Comparison of ENCODE assay signal across 23 cellular contexts in the genomic region with DNA sequence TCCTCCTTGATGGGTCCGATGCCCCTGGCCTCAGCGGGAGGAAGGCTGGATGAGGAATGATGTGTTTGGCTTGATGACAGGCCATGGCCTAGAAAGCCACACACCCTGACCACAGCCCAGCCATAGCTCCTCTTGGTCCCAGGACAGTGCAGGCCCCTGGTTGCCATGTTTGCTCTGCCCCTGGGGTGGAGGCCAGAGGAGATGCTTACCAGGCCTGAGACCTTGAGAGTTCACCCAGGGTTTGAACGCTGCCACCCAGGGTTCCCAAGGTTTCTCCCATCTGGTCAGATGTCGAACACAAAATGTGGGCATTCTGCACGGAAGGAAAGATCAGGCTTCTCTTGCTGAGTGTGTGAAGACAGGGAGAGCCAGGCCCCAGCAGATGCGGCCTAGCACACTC. TPM values are rescaled to one million over a fixed set of nuclear protein-coding genes. Genes with fewer than 3 reads are reported as not detected.
DNase-seq lines count a peak whose midpoint lies in the region; ATAC-seq, FAIRE-seq and TF ChIP-seq lines count a peak whose summit lies in the region.
"Had no signal": no experiment of that assay in that cellular context is flagged by ENCODE, and none has a peak within 500 bp of the region (broad histone marks: within the 10 kb centered on the region; RNA-seq: fewer than 3 reads in every experiment).

No MANE protein-coding gene starts in this region.

- H3K27me3 ChIP-seq in GM23338 (ENCODE audit: insufficient read depth) (no peaks in the 10 kb centered on the region), K562 (ENCODE audit: control insufficient read depth in 2 of 2, insufficient read depth in 2 of 2, low read length in 2 of 2) (no peaks in the 10 kb centered on the region)
- H3K27me3 ChIP-seq: BE2C, MG63 had no signal

- TF ChIP-seq CTCF in GM23338 (conservative IDR thresholded peaks at IDR 0.05; ENCODE audit: low read depth in 2 of 2) (no peak), K562 (IDR thresholded peaks at IDR 0.05 in 2 of 3, conservative IDR thresholded peaks at IDR 0.05 in 1 of 3; ENCODE audit: insufficient read depth in 2 of 3, low read depth in 1 of 3, low read length in 3 of 3) (no peak), osteocyte (IDR thresholded peaks at IDR 0.05) (no peak)

- H3K4me1 Mint-ChIP-seq in GM23338: peaks cover 18% of the 10 kb centered on the region
- H3K4me1 Mint-ChIP-seq in osteocyte (ENCODE audit: unreplicated experiment): peaks cover 3% of the 10 kb centered on the region

- H3K9me3 ChIP-seq in K562 (replicated peaks; ENCODE audit: control insufficient read depth, insufficient read depth, low read depth, low read length): no peaks in the 10 kb centered on the region
- H3K9me3 ChIP-seq: A549, BE2C, MG63 had no signal

- TF ChIP-seq RAD21 in K562 (CRISPR knock-in tag; conservative IDR thresholded peaks at IDR 0.05 in 1 of 2, IDR thresholded peaks at IDR 0.05 in 1 of 2): no peak

- peaks cover 6% of the 10 kb centered on the region for H3K9me1 ChIP-seq in K562 (ENCODE audit: control insufficient read depth, insufficient read depth, low read length)

- H3K36me3 ChIP-seq in GM23338 (ENCODE audit: insufficient read depth) (no peaks in the 10 kb centered on the region), K562 (ENCODE audit: control insufficient read depth, insufficient read depth, low read length) (no peaks in the 10 kb centered on the region; the same call in 2 of the 3 replicates)
- H3K36me3 ChIP-seq: BE2C, MG63 had no signal

- H3K36me3 Mint-ChIP-seq in GM23338 (ENCODE audit: low read depth) (peaks cover 26% of the 10 kb centered on the region), osteocyte (ENCODE audit: unreplicated experiment) (no peaks in the 10 kb centered on the region)

- H3K9me3 Mint-ChIP-seq in GM23338 (no peaks in the 10 kb centered on the region), osteocyte (ENCODE audit: unreplicated experiment) (no peaks in the 10 kb centered on the region)

- WGBS in K562 (ENCODE audit: insufficient coverage, low coverage, missing lambda C conversion rate): 79% methylated on average over 6 of the region's 6 CpGs

- no peak for TF ChIP-seq EP300 in K562 (IDR thresholded peaks at IDR 0.05; ENCODE audit: low read length)

- no peaks in the 10 kb centered on the region for H3K79me2 ChIP-seq in GM23338 (replicated peaks; ENCODE audit: insufficient read depth)
- H3K79me2 ChIP-seq in K562 (ENCODE audit: control insufficient read depth, insufficient read depth, low read length): peaks cover 12% of the 10 kb centered on the region; the same call in 2 of the 3 replicates

- DNase-seq in GM23338 (ENCODE audit: low spot score) (no peak), K562 (ENCODE audit: extremely low read depth in 1 of 4, low spot score in 3 of 4) (no peak), islet precursor cell (peak; percentile 32), osteocyte (ENCODE audit: extremely low spot score, unreplicated experiment) (peak; percentile 56), GF-D8 (lab: John Stamatoyannopoulos, UW) (no peak)
- DNase-seq: BE2C, DMS53, GDM1, GM23248, Kasumi-1, MG63, NCI-H1417, NCI-H187, NCI-H446, NCI-H526, PC-3, Right ventricle myocardium superior had no signal

- no peaks in the 10 kb centered on the region for H4K20me1 ChIP-seq in GM23338 (replicated peaks; ENCODE audit: insufficient read depth)
- H4K20me1 ChIP-seq in K562 (replicated peaks; ENCODE audit: control insufficient read depth, insufficient read depth, low read length): no peaks in the 10 kb centered on the region

- POLR2A ChIA-PET in K562 (lab: Yijun Ruan, JAX): interaction anchor here (0.7 to 1.2 kb wide), 2 partner anchors 12 to 519 kb away, joined by 3 to 6 read pairs; no protein-coding TSS in a partner anchor

- TF ChIP-seq POLR2A in K562 (conservative IDR thresholded peaks at IDR 0.05): no peak

- no peak overlapping the region for H3K27ac ChIP-seq in GM23338 (ENCODE audit: low read depth)
- H3K27ac ChIP-seq in K562 (ENCODE audit: extremely low read depth, low read depth, low read length): no peak overlapping the region; the same call in 2 of the 3 replicates
- H3K27ac ChIP-seq: A549, GM23248 had no signal

- no peaks in the 10 kb centered on the region for H3K9me2 ChIP-seq in GM23338 (ENCODE audit: insufficient read depth)

- peak overlapping the region; percentile 45 to 50; a peak in 2 of 4 replicates for H3K9ac ChIP-seq in K562 (ENCODE audit: insufficient read depth in 1 of 2, low read depth in 2 of 2, low read length in 2 of 2)
- H3K9ac ChIP-seq: GM23248 had no signal

- FAIRE-seq in K562 (lab: Jason Lieb, UNC): no peak
- FAIRE-seq: A549, D721Med had no signal

- CTCF ChIA-PET in K562 (lab: Yijun Ruan, JAX; ENCODE audit: low intra/inter-chr PET ratio): no interaction called here

- H3K4me3 Mint-ChIP-seq in GM23338 (no peak overlapping the region), osteocyte (ENCODE audit: unreplicated experiment) (no peak overlapping the region)

- intact Hi-C loops in K562 (cut with micrococcal nuclease): no loop called here

- H3K27me3 Mint-ChIP-seq in GM23338 (ENCODE audit: insufficient read depth, low read depth, poor library complexity): peaks cover 25% of the 10 kb centered on the region
- H3K27me3 Mint-ChIP-seq in osteocyte (ENCODE audit: unreplicated experiment): no peaks in the 10 kb centered on the region

- H3F3A ChIP-seq in GM23338 (replicated peaks; ENCODE audit: low read depth): no peaks in the 10 kb centered on the region

- H3K4me1 ChIP-seq in GM23338 (ENCODE audit: insufficient read depth): no peaks in the 10 kb centered on the region
- H3K4me1 ChIP-seq in K562 (replicated peaks in 1 of 2; ENCODE audit: control insufficient read depth in 2 of 2, insufficient read depth in 2 of 2, low read length in 2 of 2): peaks cover 72 to 90% of the 10 kb centered on the region in 2 experiments; a peak in 4 of 5 replicates
- H3K4me1 ChIP-seq: BE2C had no signal

- ATAC-seq in GM23338 (no peak), K562 (no peak), GM18520 (IDR thresholded peaks at IDR 0.05; ENCODE audit: unreplicated experiment) (no peak), GM19455 (IDR thresholded peaks at IDR 0.05; ENCODE audit: unreplicated experiment) (no peak)
- ATAC-seq: A549, PC-3 had no signal

- no peak overlapping the region for H3K4me3 ChIP-seq in GM23338
- no peak overlapping the region for H3K4me3 ChIP-seq in K562
- H3K4me3 ChIP-seq: A549, GM23248, MG63 had no signal

- H3K4me2 ChIP-seq in GM23338 (no peak overlapping the region), K562 (ENCODE audit: insufficient read depth, low read length) (no peak overlapping the region)
- H3K4me2 ChIP-seq: A549 had no signal

- H2AFZ ChIP-seq in GM23338: no peak overlapping the region
- H2AFZ ChIP-seq in K562 (ENCODE audit: low read depth, low read length): no peak overlapping the region
- H2AFZ ChIP-seq: GM23248 had no signal

- in situ Hi-C loops in K562 (cut with MboI): no loop called here

- H3K27ac Mint-ChIP-seq in GM23338 (peak overlapping the region; percentile 79), osteocyte (ENCODE audit: unreplicated experiment) (no peak overlapping the region)

- no TSS peak for BruUV-seq in K562 (replicated peaks; lab: Mats Ljungman, UMichigan)

RNA-seq across cellular contexts. Expression of a gene that starts 2.6 kb away (rescaled TPM):
- total RNA-seq in GM23338 (2014; rRNA removed; shearing (Covaris generic)): 7.9 and 12.5 TPM in 2 replicates
- polyA plus RNA-seq in GM23338 (2016; fragmentation: Nextera tagmentation; extraction: Ambion mirVana): 2.3 and 2.7 TPM in 2 replicates
- 1.0 and 2.1 TPM in 2 replicates for total RNA-seq in K562 (2011; cell fraction: chromatin; rRNA removed; ENCODE audit: low replicate concordance)
- total RNA-seq in K562 (2011; cell fraction: nucleolus; rRNA removed): 0.92 and 1.2 TPM in 2 replicates
- total RNA-seq in K562 (2011; cell fraction: nucleoplasm; rRNA removed): 1.6 and 1.9 TPM in 2 replicates
- 0.36 and 0.37 TPM in 2 replicates for total RNA-seq in K562 (2014; rRNA removed)
- total RNA-seq in K562 (2014; rRNA removed; fragmentation: Illumina TruSeq; extraction: Trizol): 0.47 and 0.64 TPM in 2 replicates
- 0.33 and 0.53 TPM in 2 replicates for total RNA-seq in K562 (2015; rRNA removed; fragmentation: Illumina TruSeq; extraction: Trizol)
- total RNA-seq in K562 (2021): 1.4 and 1.6 TPM in 2 replicates
- polyA plus RNA-seq in K562 (2011; rRNA removed): 0.81 and 1.4 TPM in 2 replicates
- polyA plus RNA-seq in K562 (2011; cell fraction: cytosol; rRNA removed): 0.97 and 1.4 TPM in 2 replicates
- polyA plus RNA-seq in K562 (2011; cell fraction: nucleus; rRNA removed): 1.9 and 2.6 TPM in 2 replicates
- 1.2 and 1.6 TPM in 2 replicates for polyA plus RNA-seq in K562 (2012)
- 1.2 and 1.3 TPM in 2 replicates for polyA plus RNA-seq in K562 (2014; fragmentation: Illumina TruSeq; extraction: Trizol)
- polyA plus RNA-seq in K562 (2014; fragmentation: Nextera tagmentation; extraction: Ambion mirVana): under 1 TPM; 0.10 to 0.20 TPM
- polyA plus RNA-seq in K562 (2014; rRNA removed): 0.56 and 0.88 TPM in 2 replicates
- 0.70 and 1.4 TPM in 2 replicates for polyA minus RNA-seq in K562 (2011; rRNA and poly(A)+ RNA removed)
- 0.57 and 2.2 TPM in 2 replicates for polyA minus RNA-seq in K562 (2011; cell fraction: cytosol; rRNA and poly(A)+ RNA removed)
- polyA minus RNA-seq in K562 (2011; cell fraction: nucleus; rRNA and poly(A)+ RNA removed): 0.67 and 1.4 TPM in 2 replicates
- total RNA-seq in osteocyte: 2.7 and 3.2 TPM in 2 replicates

RNA-seq across cellular contexts. Expression of a gene that starts 7.5 kb away (rescaled TPM):
- total RNA-seq in GM23338 (2014; rRNA removed; shearing (Covaris generic)): not detected in 2 replicates
- not detected in 2 replicates for polyA plus RNA-seq in GM23338 (2016; fragmentation: Nextera tagmentation; extraction: Ambion mirVana)
- total RNA-seq in K562 (2011; cell fraction: chromatin; rRNA removed; ENCODE audit: low replicate concordance): not detected in 2 replicates
- total RNA-seq in K562 (2011; cell fraction: nucleolus; rRNA removed): not detected in 2 replicates
- not detected in 2 replicates for total RNA-seq in K562 (2011; cell fraction: nucleoplasm; rRNA removed)
- not detected in 2 replicates for total RNA-seq in K562 (2014; rRNA removed)
- not detected in 2 replicates for total RNA-seq in K562 (2014; rRNA removed; fragmentation: Illumina TruSeq; extraction: Trizol)
- not detected in 2 replicates for total RNA-seq in K562 (2015; rRNA removed; fragmentation: Illumina TruSeq; extraction: Trizol)
- not detected in 2 replicates for total RNA-seq in K562 (2021)
- polyA plus RNA-seq in K562 (2011; rRNA removed): 0.04 TPM in 2 replicates
- polyA plus RNA-seq in K562 (2011; cell fraction: cytosol; rRNA removed): 0.03 TPM in 1 of 2 replicates, not detected in the other
- polyA plus RNA-seq in K562 (2011; cell fraction: nucleus; rRNA removed): 0.14 TPM in 1 of 2 replicates, not detected in the other
- polyA plus RNA-seq in K562 (2012): 0.15 TPM in 1 of 2 replicates, not detected in the other
- not detected in 2 replicates for polyA plus RNA-seq in K562 (2014; fragmentation: Illumina TruSeq; extraction: Trizol)
- under 1 TPM in 1 of 2 experiments, not detected in 1; 0.11 TPM for polyA plus RNA-seq in K562 (2014; fragmentation: Nextera tagmentation; extraction: Ambion mirVana)
- polyA plus RNA-seq in K562 (2014; rRNA removed): not detected in 2 replicates
- polyA minus RNA-seq in K562 (2011; rRNA and poly(A)+ RNA removed): not detected in 2 replicates
- polyA minus RNA-seq in K562 (2011; cell fraction: cytosol; rRNA and poly(A)+ RNA removed): not detected in 2 replicates
- not detected in 2 replicates for polyA minus RNA-seq in K562 (2011; cell fraction: nucleus; rRNA and poly(A)+ RNA removed)
- not detected in 2 replicates for total RNA-seq in osteocyte
- total RNA-seq: GM23248, PC-3, Right ventricle myocardium superior, RPMI7951 had no signal
- polyA plus RNA-seq: A549, GM23248 had no signal

RNA-seq across cellular contexts. Expression of a gene that starts 27.8 kb away (rescaled TPM):
- not detected in 2 replicates for total RNA-seq in GM23338 (2014; rRNA removed; shearing (Covaris generic))
- not detected in 2 replicates for polyA plus RNA-seq in GM23338 (2016; fragmentation: Nextera tagmentation; extraction: Ambion mirVana)
- 4.8 and 6.8 TPM in 2 replicates for total RNA-seq in K562 (2011; cell fraction: chromatin; rRNA removed; ENCODE audit: low replicate concordance)
- 2.2 and 2.8 TPM in 2 replicates for total RNA-seq in K562 (2011; cell fraction: nucleolus; rRNA removed)
- 4.0 and 5.0 TPM in 2 replicates for total RNA-seq in K562 (2011; cell fraction: nucleoplasm; rRNA removed)
- 5.2 and 5.6 TPM in 2 replicates for total RNA-seq in K562 (2014; rRNA removed)
- total RNA-seq in K562 (2014; rRNA removed; fragmentation: Illumina TruSeq; extraction: Trizol): 9.7 and 10.8 TPM in 2 replicates
- total RNA-seq in K562 (2015; rRNA removed; fragmentation: Illumina TruSeq; extraction: Trizol): 7.9 and 8.3 TPM in 2 replicates
- 5.4 and 6.3 TPM in 2 replicates for total RNA-seq in K562 (2021)
- 4.8 and 5.7 TPM in 2 replicates for polyA plus RNA-seq in K562 (2011; rRNA removed)
- 3.3 and 5.0 TPM in 2 replicates for polyA plus RNA-seq in K562 (2011; cell fraction: cytosol; rRNA removed)
- polyA plus RNA-seq in K562 (2011; cell fraction: nucleus; rRNA removed): 4.2 and 4.5 TPM in 2 replicates
- 3.6 and 9.5 TPM in 2 replicates for polyA plus RNA-seq in K562 (2012)
- 13.4 and 14.1 TPM in 2 replicates for polyA plus RNA-seq in K562 (2014; fragmentation: Illumina TruSeq; extraction: Trizol)
- polyA plus RNA-seq in K562 (2014; fragmentation: Nextera tagmentation; extraction: Ambion mirVana): 10 to 100 TPM; 17.1 to 19.6 TPM
- 7.2 and 12.3 TPM in 2 replicates for polyA plus RNA-seq in K562 (2014; rRNA removed)
- 3.4 and 4.4 TPM in 2 replicates for polyA minus RNA-seq in K562 (2011; rRNA and poly(A)+ RNA removed)
- 1.0 and 1.7 TPM in 2 replicates for polyA minus RNA-seq in K562 (2011; cell fraction: cytosol; rRNA and poly(A)+ RNA removed)
- 1.3 and 2.6 TPM in 2 replicates for polyA minus RNA-seq in K562 (2011; cell fraction: nucleus; rRNA and poly(A)+ RNA removed)
- not detected in 2 replicates for total RNA-seq in osteocyte
- total RNA-seq: GM23248, SK-MEL-5 had no signal
- polyA plus RNA-seq: GM23248 had no signal

Comparison
In these comparisons a context has a peak if more than half of its experiments do, and no peak if none do; other contexts are left out.
1. DNase-seq: peak in islet precursor cell (single experiment) and osteocyte (single experiment); none in GM23338 (single experiment), K562 (0 of 4) and GF-D8 (single experiment).